In the genomic region with DNA sequence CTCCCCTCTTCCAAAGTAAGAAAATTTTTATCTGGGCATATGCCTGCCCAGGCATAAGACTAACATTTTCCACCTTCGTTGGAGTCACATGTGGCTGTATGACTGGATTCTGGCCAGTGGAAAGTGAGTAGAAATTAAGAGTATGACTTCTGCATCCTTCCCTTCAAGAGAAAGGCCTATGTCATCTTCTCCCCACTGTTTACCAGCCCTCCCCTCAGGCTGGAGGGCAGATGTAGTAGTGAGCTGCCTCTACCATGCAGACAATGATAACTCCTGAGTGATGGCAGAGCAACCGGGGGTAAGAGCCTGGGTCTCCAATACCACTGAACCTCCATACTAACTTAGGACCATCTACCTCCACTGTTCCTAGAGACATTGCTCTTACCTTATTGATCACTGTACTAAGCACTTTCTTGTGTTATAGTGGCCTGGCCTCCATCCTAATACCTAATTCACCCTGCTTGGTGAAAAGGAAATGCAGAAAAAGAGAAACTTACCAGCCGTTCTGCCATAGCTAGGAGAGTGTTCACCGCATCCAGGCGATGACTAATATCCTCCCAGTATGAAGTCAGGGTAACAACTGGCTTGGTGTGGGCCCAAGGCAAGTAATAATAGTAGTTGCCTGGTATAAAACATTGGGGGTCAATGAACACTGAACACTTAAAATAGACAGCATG, we compare ENCODE assay signal across 8 cellular contexts.
DNase-seq lines count a peak whose midpoint lies in the region; ATAC-seq, FAIRE-seq and TF ChIP-seq lines count a peak whose summit lies in the region.

No MANE protein-coding gene starts in this region.

- peaks cover 65% of the 10 kb centered on the region for H3K4me1 ChIP-seq in osteoblast (ENCODE audit: insufficient read depth, low read length)

- TF ChIP-seq POLR2A in NB4 (IDR thresholded peaks at IDR 0.05; ENCODE audit: extremely low read depth, insufficient read length): no peak

- peak overlapping the region; percentile 24 for H3K4me2 ChIP-seq in osteoblast (ENCODE audit: insufficient read depth, low read length)

- no peaks in the 10 kb centered on the region for H4K20me1 ChIP-seq in osteoblast (ENCODE audit: insufficient read depth, low read length)

- TF ChIP-seq CTCF in NB4 (IDR thresholded peaks at IDR 0.05; ENCODE audit: low read depth, low read length) (no peak), osteoblast (IDR thresholded peaks at IDR 0.05; ENCODE audit: extremely low read depth, low read depth, low read length) (no peak)

- ATAC-seq in GM19351 (IDR thresholded peaks at IDR 0.05; ENCODE audit: unreplicated experiment) (no peak), HG02870 (IDR thresholded peaks at IDR 0.05; ENCODE audit: unreplicated experiment) (no peak)

- H3K36me3 ChIP-seq in osteoblast (ENCODE audit: insufficient read depth, low read length): peaks cover 66% of the 10 kb centered on the region

- H3K4me3 ChIP-seq in NB4 (ENCODE audit: low read depth, low read length) (no peak overlapping the region), osteoblast (ENCODE audit: insufficient read depth, low read length) (peak overlapping the region; percentile 5)

- FAIRE-seq in HTR-8/SVneo (lab: Jason Lieb, UNC): no peak

- peaks cover 22% of the 10 kb centered on the region for H3K79me2 ChIP-seq in osteoblast (ENCODE audit: insufficient read depth, low read length)

- no peak overlapping the region for H2AFZ ChIP-seq in osteoblast (ENCODE audit: low read length)

- H3K9me3 ChIP-seq in osteoblast (ENCODE audit: low read depth, low read length): no peaks in the 10 kb centered on the region

- no peaks in the 10 kb centered on the region for H3K27me3 ChIP-seq in osteoblast (ENCODE audit: insufficient read depth, low read length)

- H3K27ac ChIP-seq in osteoblast (ENCODE audit: low read depth, low read length): peak overlapping the region; percentile 94

- DNase-seq in AG08395 (ENCODE audit: low spot score) (peak; percentile 66), NB4 (ENCODE audit: low read depth) (peak; percentile 43), amniotic stem cell (lab: John Stamatoyannopoulos, UW) (peak; percentile 31), osteoblast (ENCODE audit: insufficient read length, low spot score, missing footprints) (no peak), HTR-8/SVneo (ENCODE audit: insufficient read length, low spot score) (no peak), NCI-H1048 (lab: John Stamatoyannopoulos, UW) (no peak)

Comparison
In these comparisons a context has a peak if more than half of its experiments do, and no peak if none do; other contexts are left out.
1. DNase-seq: peak in AG08395 (single experiment), NB4 (single experiment) and amniotic stem cell (single experiment); none in osteoblast (single experiment), HTR-8/SVneo (single experiment) and NCI-H1048 (single experiment).